Comparison of ENCODE assay signal across 21 cellular contexts in genomic region chr1:180593382-180593781, GRCh38. TPM values are rescaled to one million over a fixed set of nuclear protein-coding genes. Genes with fewer than 3 reads are reported as not detected.
DNase-seq lines count a peak whose midpoint lies in the region; ATAC-seq and TF ChIP-seq lines count a peak whose summit lies in the region.
"Had no signal": no experiment of that assay in that cellular context is flagged by ENCODE, and none has a peak within 500 bp of the region (broad histone marks: within the 10 kb centered on the region; RNA-seq: fewer than 3 reads in every experiment).

No MANE protein-coding gene starts in this region.

- 33% methylated on average over 2 of the region's 3 CpGs; no CpG with 5 or more reads in 1 of the 2 experiments for WGBS in IMR-90 (ENCODE audit: extremely low coverage in 2 of 2, insufficient read length in 1 of 2), 2 experiments

- no peak for TF ChIP-seq CTCF in IMR-90 (conservative IDR thresholded peaks at IDR 0.05; ENCODE audit: low read depth, low read length)
- TF ChIP-seq CTCF in chondrocyte (IDR thresholded peaks at IDR 0.05): no peak
- no peak for TF ChIP-seq CTCF in left ventricle myocardium inferior (IDR thresholded peaks at IDR 0.05; ENCODE audit: borderline replicate concordance)
- no peak for TF ChIP-seq CTCF in GM10248 (IDR thresholded peaks at IDR 0.05; ENCODE audit: control extremely low read depth, extremely low read depth, low read depth, missing control alignments)

- H2BK5ac ChIP-seq in IMR-90 (ENCODE audit: low read depth, low read length, poor library complexity, severe bottlenecking): no peak overlapping the region

- H3K9me3 ChIP-seq in IMR-90 (ENCODE audit: control insufficient read depth, insufficient read depth, low read length): no peaks in the 10 kb centered on the region
- H3K9me3 ChIP-seq in left ventricle myocardium inferior (replicated peaks): peaks cover 1% of the 10 kb centered on the region
- no peaks in the 10 kb centered on the region for H3K9me3 ChIP-seq in neuron (ENCODE audit: low read length)
- H3K9me3 ChIP-seq: BE2C had no signal

- no peak for DNase-seq in IMR-90
- no peak for DNase-seq in chondrocyte (ENCODE audit: low spot score)
- DNase-seq in left ventricle myocardium inferior: no peak
- no peak for DNase-seq in NCI-H1694 (lab: John Stamatoyannopoulos, UW)
- DNase-seq in anterior cingulate cortex (lab: John Stamatoyannopoulos, UW): no peak
- DNase-seq in GM10248 (ENCODE audit: extremely low spot score): no peak
- no peak for DNase-seq in NCI-H1436 (lab: John Stamatoyannopoulos, UW)
- DNase-seq: BE2C, EL, GF-D8, H9, KBM-7, NCI-H1092, NCI-H1436 treated with DMSO at 0.1 percent for 48 hours, NCI-H2029, NCI-H446 treated with DMSO at 0.1 percent for 48 hours, NCI-H526 treated with DMSO at 0.1 percent for 48 hours, SHP77 treated with DMSO at 0.1 percent for 48 hours had no signal

- no peak overlapping the region for H3K4me3 Mint-ChIP-seq in chondrocyte (ENCODE audit: unreplicated experiment)
- H3K4me3 Mint-ChIP-seq: H9 had no signal

- no peaks in the 10 kb centered on the region for H3K36me3 Mint-ChIP-seq in chondrocyte (ENCODE audit: low read depth)

- no peak overlapping the region for H2BK120ac ChIP-seq in IMR-90 (ENCODE audit: low read depth, low read length)

- no peaks in the 10 kb centered on the region for H3K79me1 ChIP-seq in IMR-90 (ENCODE audit: low read depth in 1 of 2, low read length in 2 of 2)

- peaks cover 4% of the 10 kb centered on the region for H3K27me3 Mint-ChIP-seq in chondrocyte (ENCODE audit: low read depth)

- H3K27ac ChIP-seq in IMR-90 (ENCODE audit: insufficient read depth, low read length): no peak overlapping the region
- H3K27ac ChIP-seq in left ventricle myocardium inferior (replicated peaks): peak overlapping the region; percentile 83
- H3K27ac ChIP-seq: SK-N-MC had no signal

- POLR2A ChIA-PET in IMR-90 (lab: Charles Lee; ENCODE audit: unreplicated experiment): no interaction called here
- POLR2A ChIA-PET in GM10248 (lab: Yijun Ruan, JAX): no interaction called here

- no peak overlapping the region for H3K18ac ChIP-seq in IMR-90 (ENCODE audit: low read depth, low read length)

- H3K23ac ChIP-seq in IMR-90 (ENCODE audit: low read depth, low read length): no peak overlapping the region

- no peak overlapping the region for H2AK5ac ChIP-seq in IMR-90 (ENCODE audit: low read depth, low read length)

- H2BK20ac ChIP-seq in IMR-90 (ENCODE audit: low read depth, low read length): no peak overlapping the region

- peaks cover 6% of the 10 kb centered on the region for H3K4me1 Mint-ChIP-seq in chondrocyte (ENCODE audit: low read depth)

- H3K4ac ChIP-seq in IMR-90 (ENCODE audit: low read depth, low read length): no peak overlapping the region

- no peak overlapping the region for H3K9ac ChIP-seq in IMR-90 (ENCODE audit: low read depth, low read length)

- peak overlapping the region; percentile 32 for H2AFZ ChIP-seq in IMR-90 (replicated peaks; ENCODE audit: low read length, poor library complexity)
- H2AFZ ChIP-seq in neuron (ENCODE audit: low read depth, low read length): peak overlapping the region; percentile 6

- dilution Hi-C loops in IMR-90 (cut with HindIII; ENCODE audit: low sequenced_read_pairs, unreplicated experiment): no loop called here

- H3K27me3 ChIP-seq in IMR-90 (ENCODE audit: control insufficient read depth, insufficient read depth, low read length): no peaks in the 10 kb centered on the region
- no peaks in the 10 kb centered on the region for H3K27me3 ChIP-seq in left ventricle myocardium inferior (ENCODE audit: low read depth)
- no peaks in the 10 kb centered on the region for H3K27me3 ChIP-seq in neuron (ENCODE audit: insufficient read depth, low read length)
- H3K27me3 ChIP-seq: BE2C had no signal

- no peak overlapping the region; the same call in 1 of the 2 replicates for H3K14ac ChIP-seq in IMR-90 (replicated peaks; ENCODE audit: low read depth, low read length)

- H3K4me3 ChIP-seq in IMR-90 (ENCODE audit: insufficient read depth, low read depth, low read length): no peak overlapping the region
- no peak overlapping the region for H3K4me3 ChIP-seq in left ventricle myocardium inferior
- no peak overlapping the region for H3K4me3 ChIP-seq in neuron (ENCODE audit: low read length)
- H3K4me3 ChIP-seq: SK-N-MC had no signal

- CTCF ChIA-PET in IMR-90 (lab: Yijun Ruan, JAX) (no interaction called here), GM10248 (lab: Yijun Ruan, JAX) (interaction anchor here (0.8 kb wide), 1 partner anchor 269 kb away, joined by 3 read pairs; no protein-coding TSS in a partner anchor)

- in situ Hi-C loops in IMR-90 (cut with MboI; ENCODE audit: low sequenced_read_pairs): no loop called here

- no peak overlapping the region for H2BK15ac ChIP-seq in IMR-90 (ENCODE audit: low read depth, low read length)

- no TSS peak for BruUV-seq in IMR-90 (replicated peaks; lab: Mats Ljungman, UMichigan)

- H3K36me3 ChIP-seq in IMR-90 (ENCODE audit: control insufficient read depth, insufficient read depth, low read length) (no peaks in the 10 kb centered on the region), left ventricle myocardium inferior (no peaks in the 10 kb centered on the region), neuron (ENCODE audit: insufficient read depth, low read length) (no peaks in the 10 kb centered on the region)
- H3K36me3 ChIP-seq: BE2C had no signal

- H3K4me2 ChIP-seq in IMR-90 (ENCODE audit: low read depth, low read length): no peak overlapping the region

- no peak overlapping the region for H4K5ac ChIP-seq in IMR-90 (ENCODE audit: low read depth, low read length)

- H4K8ac ChIP-seq in IMR-90 (ENCODE audit: low read depth in 2 of 2, low read length in 2 of 2): no peak overlapping the region

- peak overlapping the region; percentile 10 for H3K27ac Mint-ChIP-seq in chondrocyte (ENCODE audit: unreplicated experiment)
- H3K27ac Mint-ChIP-seq: H9 had no signal

- no peaks in the 10 kb centered on the region for H3K4me1 ChIP-seq in IMR-90 (ENCODE audit: control insufficient read depth, insufficient read depth, low read length)
- peaks cover 16% of the 10 kb centered on the region for H3K4me1 ChIP-seq in left ventricle myocardium inferior
- H3K4me1 ChIP-seq in neuron (ENCODE audit: insufficient read depth, low read length): peaks cover 25% of the 10 kb centered on the region

- intact Hi-C loops in IMR-90 (cut with micrococcal nuclease) (loop anchor here (5.0 kb wide), 1 partner anchor 381 kb away; no protein-coding TSS in a partner anchor), left ventricle myocardium inferior (cut with micrococcal nuclease) (no loop called here)

- no peak overlapping the region for H2AK9ac ChIP-seq in IMR-90 (replicated peaks; ENCODE audit: low read depth, low read length, poor library complexity)

- TF ChIP-seq POLR2A in IMR-90 (IDR thresholded peaks at IDR 0.05; ENCODE audit: low read depth, low read length): no peak

- ATAC-seq in IMR-90 (ENCODE audit: low read depth): no peak

- TF ChIP-seq RAD21 in IMR-90 (IDR thresholded peaks at IDR 0.05; ENCODE audit: low read length): no peak

- no peak overlapping the region for H3K56ac ChIP-seq in IMR-90 (ENCODE audit: extremely low read depth, insufficient read depth, low read length)

- H3K9me1 ChIP-seq in IMR-90 (ENCODE audit: insufficient read depth, low read length): 0 out of 2 replicates have a peak, but pooled peaks cover 3% of the 10 kb centered on the region

- H4K20me1 ChIP-seq in IMR-90 (ENCODE audit: insufficient read depth, low read length): no peaks in the 10 kb centered on the region

- H3K9me3 Mint-ChIP-seq in chondrocyte (ENCODE audit: low read depth): peaks cover under 1% of the 10 kb centered on the region

- no peak overlapping the region for H4K91ac ChIP-seq in IMR-90 (ENCODE audit: insufficient read depth, low read depth, low read length)

TF ChIP-seq in IMR-90, 13 proteins besides CTCF, POLR2A, EP300 and RAD21 (continues in another document):
- no peak for TF ChIP-seq MAZ (IDR thresholded peaks at IDR 0.05; ENCODE audit: borderline replicate concordance, low read depth, low read length)
- TF ChIP-seq, protein P1, sequence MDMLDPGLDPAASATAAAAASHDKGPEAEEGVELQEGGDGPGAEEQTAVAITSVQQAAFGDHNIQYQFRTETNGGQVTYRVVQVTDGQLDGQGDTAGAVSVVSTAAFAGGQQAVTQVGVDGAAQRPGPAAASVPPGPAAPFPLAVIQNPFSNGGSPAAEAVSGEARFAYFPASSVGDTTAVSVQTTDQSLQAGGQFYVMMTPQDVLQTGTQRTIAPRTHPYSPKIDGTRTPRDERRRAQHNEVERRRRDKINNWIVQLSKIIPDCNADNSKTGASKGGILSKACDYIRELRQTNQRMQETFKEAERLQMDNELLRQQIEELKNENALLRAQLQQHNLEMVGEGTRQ (IDR thresholded peaks at IDR 0.05; ENCODE audit: low read depth, low read length): no peak
- no peak for TF ChIP-seq RCOR1 (IDR thresholded peaks at IDR 0.05; ENCODE audit: insufficient replicate concordance, low read length)
- TF ChIP-seq NFE2L2 (IDR thresholded peaks at IDR 0.05; ENCODE audit: low read depth, low read length): no peak
- no peak for TF ChIP-seq MAFK (IDR thresholded peaks at IDR 0.05; ENCODE audit: low read depth, low read length)
- TF ChIP-seq CHD1 (IDR thresholded peaks at IDR 0.05; ENCODE audit: low read depth, low read length): no peak
- no peak for TF ChIP-seq SMC3 (IDR thresholded peaks at IDR 0.05; ENCODE audit: low read depth, low read length)
- TF ChIP-seq BHLHE40 (IDR thresholded peaks at IDR 0.05; ENCODE audit: low read depth, low read length): no peak
- no peak for TF ChIP-seq MXI1 (IDR thresholded peaks at IDR 0.05; ENCODE audit: borderline replicate concordance, low read depth, low read length)
- no peak for TF ChIP-seq RFX5 (IDR thresholded peaks at IDR 0.05; ENCODE audit: low read depth, low read length)

RNA-seq across cellular contexts. Expression of gene OVAAL, which starts 34.6 kb away (rescaled TPM):
- not detected in 2 replicates for total RNA-seq in IMR-90 (2012; rRNA removed)
- not detected in 2 replicates for polyA plus RNA-seq in IMR-90 (2012; rRNA removed)
- 0.03 TPM in 1 of 2 replicates, not detected in the other for polyA plus RNA-seq in IMR-90 (2012; cell fraction: cytosol; rRNA removed)
- polyA plus RNA-seq in IMR-90 (2012; cell fraction: nucleus; rRNA removed; ENCODE audit: low replicate concordance): not detected in 2 replicates
- total RNA-seq in chondrocyte: not detected in 3 replicates
- 5.3 TPM for total RNA-seq in left ventricle myocardium inferior
- total RNA-seq: A673, H9 had no signal

RNA-seq across cellular contexts. Expression of gene XPR1, which starts 38.4 kb away (rescaled TPM):
- total RNA-seq in IMR-90 (2012; rRNA removed): 25.1 and 25.3 TPM in 2 replicates
- 10.8 and 11.8 TPM in 2 replicates for polyA plus RNA-seq in IMR-90 (2012; rRNA removed)
- polyA plus RNA-seq in IMR-90 (2012; cell fraction: cytosol; rRNA removed): 2.6 and 4.2 TPM in 2 replicates
- polyA plus RNA-seq in IMR-90 (2012; cell fraction: nucleus; rRNA removed; ENCODE audit: low replicate concordance): 0.82 and 6.8 TPM in 2 replicates
- 24.2 to 32.4 TPM (median 24.9 TPM) in 3 replicates for total RNA-seq in chondrocyte
- 60.4 TPM for total RNA-seq in left ventricle myocardium inferior
